ENCODE assay signal across 17 cellular contexts in genomic region chr5:97004423-97005060, GRCh38.
A peak's percentile ranks its signal among the peaks of the same experiment; 100 is the strongest.
DNase-seq lines count a peak whose midpoint lies in the region; ATAC-seq and TF ChIP-seq lines count a peak whose summit lies in the region.
"Had no signal": no experiment of that assay in that cellular context is flagged by ENCODE, and none has a peak within 500 bp of the region (broad histone marks: within the 10 kb centered on the region; RNA-seq: fewer than 3 reads in every experiment).

No MANE protein-coding gene starts in this region.

- TF ChIP-seq POLR2A in vagina (IDR thresholded peaks at IDR 0.05) = no peak

- intact Hi-C loops in vagina (cut with DNase I) = no loop called here

- H2BK120ac ChIP-seq in mesenchymal stem cell (ENCODE audit: low read depth, low read length) = no peak overlapping the region

- H3K23ac ChIP-seq in mesenchymal stem cell (ENCODE audit: low read length in 2 of 2) = no peak overlapping the region

- no peak for TF ChIP-seq CTCF in vagina (IDR thresholded peaks at IDR 0.05)

- no peak overlapping the region for H3K18ac ChIP-seq in mesenchymal stem cell (ENCODE audit: low read depth in 1 of 2, low read length in 2 of 2)

- H3K27me3 Mint-ChIP-seq in CD8-positive, alpha-beta memory T cell = no peaks in the 10 kb centered on the region

- peak; percentile 7 for DNase-seq in CD1c-positive myeloid dendritic cell (ENCODE audit: extremely low spot score)
- DNase-seq in CD8-positive, alpha-beta memory T cell = no peak
- no peak for DNase-seq in activated naive CD4-positive, alpha-beta T cell treated with anti-CD3 and anti-CD28 coated beads, Interleukin-2, amount 50 U/mL, for 72 hours (ENCODE audit: low spot score in 2 of 2)
- peak; percentile 23 for DNase-seq in mesenchymal stem cell
- DNase-seq in mucosa of gallbladder (ENCODE audit: low spot score) = no peak
- no peak for DNase-seq in vagina (ENCODE audit: extremely low spot score in 2 of 2)
- DNase-seq in EL = no peak
- DNase-seq in foreskin melanocyte = no peak
- DNase-seq: Calu3, hippocampal formation, NCI-H187, NCI-H226, nephron progenitor cell, posterior cingulate gyrus, sigmoid colon, upper lobe of right lung had no signal

- no peak overlapping the region for H3K4me2 ChIP-seq in mesenchymal stem cell (ENCODE audit: low read length, poor library complexity, severe bottlenecking)

- CTCF ChIA-PET in CD8-positive, alpha-beta memory T cell (lab: Charles Lee) = no interaction called here

- H3K4me1 ChIP-seq in CD8-positive, alpha-beta memory T cell (ENCODE audit: insufficient read depth, low read length) = peaks cover 27% of the 10 kb centered on the region
- H3K4me1 ChIP-seq in mesenchymal stem cell (ENCODE audit: control insufficient read depth, insufficient read depth, low read depth, low read length) (no peaks in the 10 kb centered on the region), vagina (no peaks in the 10 kb centered on the region)
- H3K4me1 ChIP-seq: upper lobe of right lung had no signal

- WGBS in mesenchymal stem cell = 100% methylated on average over 1 of the region's 2 CpGs

- peaks cover 17% of the 10 kb centered on the region for H3K79me1 ChIP-seq in mesenchymal stem cell (replicated peaks; ENCODE audit: low read length, poor library complexity, severe bottlenecking)

- H3K4me3 ChIP-seq in CD8-positive, alpha-beta memory T cell (ENCODE audit: low read length) = no peak overlapping the region
- H3K4me3 ChIP-seq in mesenchymal stem cell (ENCODE audit: insufficient read depth in 1 of 2, low read depth in 1 of 2, low read length in 2 of 2) (no peak overlapping the region), vagina (no peak overlapping the region)
- H3K4me3 ChIP-seq: K562, sigmoid colon, upper lobe of right lung had no signal

- H3K4me1 Mint-ChIP-seq in CD8-positive, alpha-beta memory T cell = peaks cover 11 to 23% (median 13%) of the 10 kb centered on the region in 3 donors
- H3K4me1 Mint-ChIP-seq: nephron progenitor cell had no signal

- H3K9me3 ChIP-seq in CD8-positive, alpha-beta memory T cell (ENCODE audit: low read length) = no peaks in the 10 kb centered on the region
- H3K9me3 ChIP-seq in mesenchymal stem cell (ENCODE audit: control insufficient read depth, low read length) (no peaks in the 10 kb centered on the region), vagina (no peaks in the 10 kb centered on the region)
- H3K9me3 ChIP-seq: sigmoid colon, upper lobe of right lung had no signal

- no peak overlapping the region for H4K8ac ChIP-seq in mesenchymal stem cell (ENCODE audit: low read length)

- no peak overlapping the region for H2BK5ac ChIP-seq in mesenchymal stem cell (ENCODE audit: low read depth, low read length, poor library complexity, severe bottlenecking)

- no peak overlapping the region for H4K91ac ChIP-seq in mesenchymal stem cell (ENCODE audit: low read length)

- peaks cover 3 to 31% (median 14%) of the 10 kb centered on the region in 3 donors for H3K36me3 Mint-ChIP-seq in CD8-positive, alpha-beta memory T cell
- peaks cover 0 to 14% of the 10 kb centered on the region in 2 donors for H3K36me3 Mint-ChIP-seq in activated naive CD4-positive, alpha-beta T cell treated with anti-CD3 and anti-CD28 coated beads, Interleukin-2, amount 50 U/mL, for 72 hours

- H3K27ac Mint-ChIP-seq in CD8-positive, alpha-beta memory T cell = peak overlapping the region in 6 of 8 donors; percentile 32 to 65 (median 43)
- peak overlapping the region in 1 of 2 donors; percentile 11 for H3K27ac Mint-ChIP-seq in activated naive CD4-positive, alpha-beta T cell treated with anti-CD3 and anti-CD28 coated beads, Interleukin-2, amount 50 U/mL, for 72 hours
- H3K27ac Mint-ChIP-seq: nephron progenitor cell had no signal

- no peak overlapping the region for H2BK12ac ChIP-seq in mesenchymal stem cell (ENCODE audit: low read length in 2 of 2)

- no peak overlapping the region for H2BK15ac ChIP-seq in mesenchymal stem cell (ENCODE audit: low read depth, poor library complexity, severe bottlenecking)

- no peaks in the 10 kb centered on the region for H3K27me3 ChIP-seq in CD8-positive, alpha-beta memory T cell (ENCODE audit: insufficient read depth, low read length, poor library complexity, severe bottlenecking)
- H3K27me3 ChIP-seq in mesenchymal stem cell (ENCODE audit: control insufficient read depth in 1 of 2, insufficient read depth in 1 of 2, low read length in 2 of 2) (no peaks in the 10 kb centered on the region), vagina (no peaks in the 10 kb centered on the region)
- H3K27me3 ChIP-seq: sigmoid colon, upper lobe of right lung had no signal

- peaks cover 16% of the 10 kb centered on the region for H3K36me3 ChIP-seq in CD8-positive, alpha-beta memory T cell (ENCODE audit: insufficient read depth, low read length)
- H3K36me3 ChIP-seq in mesenchymal stem cell (ENCODE audit: control insufficient read depth in 1 of 2, insufficient read depth in 2 of 2, low read depth in 1 of 2, low read length in 2 of 2) (peaks cover 0 to 56% of the 10 kb centered on the region in 2 experiments), vagina (no peaks in the 10 kb centered on the region)

- no peak overlapping the region for H2AFZ ChIP-seq in mesenchymal stem cell (ENCODE audit: low read depth, low read length)

- H3K4me3 Mint-ChIP-seq in CD8-positive, alpha-beta memory T cell = no peak overlapping the region
- H3K4me3 Mint-ChIP-seq: nephron progenitor cell had no signal

- no peak overlapping the region for H3K9ac ChIP-seq in mesenchymal stem cell (ENCODE audit: low read length)

- no peak overlapping the region for H3K14ac ChIP-seq in mesenchymal stem cell (ENCODE audit: low read length in 2 of 2)

- no peak overlapping the region for H3K4ac ChIP-seq in mesenchymal stem cell (ENCODE audit: low read depth in 1 of 2, low read length in 2 of 2)

- peak; percentile 85 to 96 for ATAC-seq in activated naive CD4-positive, alpha-beta T cell treated with anti-CD3 and anti-CD28 coated beads, Interleukin-2, amount 50 U/mL, for 72 hours
- ATAC-seq: K562, upper lobe of right lung had no signal

- H3K9me3 Mint-ChIP-seq in CD8-positive, alpha-beta memory T cell = no peaks in the 10 kb centered on the region
- H3K9me3 Mint-ChIP-seq in activated naive CD4-positive, alpha-beta T cell treated with anti-CD3 and anti-CD28 coated beads, Interleukin-2, amount 50 U/mL, for 72 hours = no peaks in the 10 kb centered on the region
- H3K9me3 Mint-ChIP-seq: nephron progenitor cell had no signal

- no peak overlapping the region for H3K27ac ChIP-seq in CD8-positive, alpha-beta memory T cell (ENCODE audit: low read depth, low read length)
- no peak overlapping the region for H3K27ac ChIP-seq in mesenchymal stem cell (ENCODE audit: low read length, poor library complexity, severe bottlenecking)
- no peak overlapping the region for H3K27ac ChIP-seq in vagina
- H3K27ac ChIP-seq: sigmoid colon, upper lobe of right lung had no signal

- H2AK5ac ChIP-seq in mesenchymal stem cell (ENCODE audit: low read length, severe bottlenecking) = no peak overlapping the region

- POLR2A ChIA-PET in CD8-positive, alpha-beta memory T cell (lab: Charles Lee) = no interaction called here

Comparison
In these comparisons a context has a peak if more than half of its experiments do, and no peak if none do; other contexts are left out.
1. DNase-seq: peak in CD1c-positive myeloid dendritic cell (single experiment) and mesenchymal stem cell (single experiment); none in CD8-positive, alpha-beta memory T cell (0 of 5), activated naive CD4-positive, alpha-beta T cell treated with anti-CD3 and anti-CD28 coated beads, Interleukin-2, amount 50 U/mL, for 72 hours (0 of 2), mucosa of gallbladder (single experiment), vagina (0 of 2), EL (single experiment) and foreskin melanocyte (single experiment).